Comparison of ENCODE assay signal across 1 cellular context in genomic region chr18:13217466-13217961, GRCh38.
TF ChIP-seq lines count a peak whose summit lies in the region.

No MANE protein-coding gene starts in this region.

TF ChIP-seq in K562, 482 proteins besides CTCF, POLR2A, EP300 and RAD21 (continued from another document):
- TF ChIP-seq, protein P1, sequence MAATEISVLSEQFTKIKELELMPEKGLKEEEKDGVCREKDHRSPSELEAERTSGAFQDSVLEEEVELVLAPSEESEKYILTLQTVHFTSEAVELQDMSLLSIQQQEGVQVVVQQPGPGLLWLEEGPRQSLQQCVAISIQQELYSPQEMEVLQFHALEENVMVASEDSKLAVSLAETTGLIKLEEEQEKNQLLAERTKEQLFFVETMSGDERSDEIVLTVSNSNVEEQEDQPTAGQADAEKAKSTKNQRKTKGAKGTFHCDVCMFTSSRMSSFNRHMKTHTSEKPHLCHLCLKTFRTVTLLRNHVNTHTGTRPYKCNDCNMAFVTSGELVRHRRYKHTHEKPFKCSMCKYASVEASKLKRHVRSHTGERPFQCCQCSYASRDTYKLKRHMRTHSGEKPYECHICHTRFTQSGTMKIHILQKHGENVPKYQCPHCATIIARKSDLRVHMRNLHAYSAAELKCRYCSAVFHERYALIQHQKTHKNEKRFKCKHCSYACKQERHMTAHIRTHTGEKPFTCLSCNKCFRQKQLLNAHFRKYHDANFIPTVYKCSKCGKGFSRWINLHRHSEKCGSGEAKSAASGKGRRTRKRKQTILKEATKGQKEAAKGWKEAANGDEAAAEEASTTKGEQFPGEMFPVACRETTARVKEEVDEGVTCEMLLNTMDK (IDR thresholded peaks at IDR 0.05; ENCODE audit: borderline replicate concordance, insufficient read depth, low read depth, low read length, poor library complexity, severe bottlenecking): no peak
- TF ChIP-seq ZNF511 (CRISPR knock-in tag; IDR thresholded peaks at IDR 0.05) (no peak), ZNF184 (CRISPR knock-in tag; IDR thresholded peaks at IDR 0.05) (no peak), RCOR1 (IDR thresholded peaks at IDR 0.05; ENCODE audit: borderline replicate concordance in 1 of 2, low read depth in 2 of 2, low read length in 2 of 2) (no peak), ZBTB40 (IDR thresholded peaks at IDR 0.05) (no peak), ZBTB40 (CRISPR knock-in tag; IDR thresholded peaks at IDR 0.05) (no peak), TAF1 (IDR thresholded peaks at IDR 0.05; ENCODE audit: control insufficient read depth, extremely low read depth, insufficient read depth, low read length, severe bottlenecking) (no peak)
